Comparison of ENCODE assay signal across 22 cellular contexts in the genomic region with DNA sequence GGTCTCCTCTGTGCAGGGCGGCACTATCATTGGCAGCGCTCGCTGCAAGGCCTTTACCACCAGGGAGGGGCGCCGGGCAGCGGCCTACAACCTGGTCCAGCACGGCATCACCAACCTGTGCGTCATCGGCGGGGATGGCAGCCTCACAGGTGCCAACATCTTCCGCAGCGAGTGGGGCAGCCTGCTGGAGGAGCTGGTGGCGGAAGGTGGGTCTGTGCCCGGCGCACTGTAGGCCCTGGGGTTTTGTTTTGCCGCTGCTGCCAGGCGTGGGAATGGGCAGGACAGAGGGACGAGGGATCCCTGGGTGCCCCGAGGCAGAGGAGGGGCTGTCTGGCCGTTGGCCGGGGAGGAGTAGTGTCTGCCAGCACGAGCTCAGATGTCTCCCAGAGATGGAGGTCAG. TPM values are rescaled to one million over a fixed set of nuclear protein-coding genes. Genes with fewer than 3 reads are reported as not detected.
DNase-seq lines count a peak whose midpoint lies in the region; ATAC-seq, FAIRE-seq and TF ChIP-seq lines count a peak whose summit lies in the region.
"Had no signal": no experiment of that assay in that cellular context is flagged by ENCODE, and none has a peak within 500 bp of the region (broad histone marks: within the 10 kb centered on the region; RNA-seq: fewer than 3 reads in every experiment).

No MANE protein-coding gene starts in this region.

- H3K4ac ChIP-seq in neuronal stem cell (ENCODE audit: low read length) = no peak overlapping the region

- DNase-seq in HepG2 (ENCODE audit: low spot score) = no peak
- no peak for DNase-seq in right lobe of liver
- DNase-seq in neuronal stem cell (ENCODE audit: low spot score) = no peak
- no peak for DNase-seq in AG08395 (ENCODE audit: low spot score)
- DNase-seq: 8988T; ACHN; C1 segment of cervical spinal cord; Calu3; CD4-positive, alpha-beta memory T cell; COR-L47; DMS53; DMS79 treated with DMSO at 0.1 percent for 48 hours; GF-D8; GOT3; HCEC 1CT had no signal

- BruUV-seq in HepG2 (replicated peaks; lab: Mats Ljungman, UMichigan) = no TSS peak

- no peak for TF ChIP-seq CTCF in HepG2 (CRISPR knock-in tag; IDR thresholded peaks at IDR 0.05)
- TF ChIP-seq CTCF in right lobe of liver (IDR thresholded peaks at IDR 0.05) = no peak

- H2AK5ac ChIP-seq in neuronal stem cell (ENCODE audit: low read depth, low read length) = no peak overlapping the region

- POLR2A ChIA-PET in HepG2 (lab: Yijun Ruan, JAX) = no interaction called here

- H3K36me3 ChIP-seq in HepG2 (replicated peaks in 1 of 2; ENCODE audit: control insufficient read depth in 1 of 2, insufficient read depth in 2 of 2, low read length in 2 of 2) (peaks cover 36 to 68% of the 10 kb centered on the region in 2 experiments; a peak in 4 of 5 replicates), right lobe of liver (peaks cover 0 to 37% (median 5%) of the 10 kb centered on the region in 4 donors), neuronal stem cell (replicated peaks in 1 of 2; ENCODE audit: control insufficient read depth in 2 of 2, insufficient read depth in 2 of 2, low read length in 2 of 2) (peaks cover 29 to 75% of the 10 kb centered on the region in 2 donors)

- no peak for TF ChIP-seq POLR2A in HepG2 (IDR thresholded peaks at IDR 0.05; ENCODE audit: insufficient read depth in 1 of 2, low read depth in 2 of 2, low read length in 2 of 2)
- TF ChIP-seq POLR2A in right lobe of liver (IDR thresholded peaks at IDR 0.05) = no peak

- TF ChIP-seq RAD21 in HepG2 (CRISPR knock-in tag; IDR thresholded peaks at IDR 0.05) = no peak

- in situ Hi-C loops in HepG2 (cut with HindIII; ENCODE audit: extremely low pct_ligation_motif_present, low pct_unique_long_range_greater_than_20kb) = no loop called here

- no peak overlapping the region for H2BK15ac ChIP-seq in neuronal stem cell (ENCODE audit: low read length)

- H2AFZ ChIP-seq in HepG2 (ENCODE audit: low read length) = no peak overlapping the region
- no peak overlapping the region for H2AFZ ChIP-seq in neuronal stem cell (ENCODE audit: low read length)

- H3K9me3 ChIP-seq in HepG2 (ENCODE audit: low read length) (no peaks in the 10 kb centered on the region), right lobe of liver (no peaks in the 10 kb centered on the region), neuronal stem cell (replicated peaks in 1 of 2; ENCODE audit: control insufficient read depth in 2 of 2, insufficient read depth in 1 of 2, low read depth in 1 of 2, low read length in 2 of 2) (peaks cover 0 to 5% of the 10 kb centered on the region in 2 donors)
- H3K9me3 ChIP-seq: A549 had no signal

- no peak overlapping the region for H3K4me3 ChIP-seq in HepG2 (replicated peaks in 1 of 3; ENCODE audit: insufficient read depth in 1 of 3, low read depth in 2 of 3, low read length in 3 of 3)
- no peak overlapping the region for H3K4me3 ChIP-seq in right lobe of liver
- no peak overlapping the region for H3K4me3 ChIP-seq in neuronal stem cell (ENCODE audit: low read length in 2 of 2)
- H3K4me3 ChIP-seq: A549 had no signal

- H2BK12ac ChIP-seq in neuronal stem cell (ENCODE audit: low read length) = no peak overlapping the region

- 98% methylated on average over 16 of the region's 22 CpGs for WGBS in HepG2 (ENCODE audit: low lambda C conversion rate)
- 93% methylated on average over 3 of the region's 22 CpGs for WGBS in right lobe of liver (ENCODE audit: insufficient coverage, low coverage, low lambda C conversion rate, missing lambda C conversion rate)
- no CpG with 5 or more reads among the region's 22 CpGs for WGBS in neuronal stem cell (ENCODE audit: extremely low coverage in 2 of 2, insufficient read length in 2 of 2, insufficient replicate concordance in 1 of 2), 2 donors

- H3K18ac ChIP-seq in neuronal stem cell (ENCODE audit: low read length) = no peak overlapping the region

- H2BK5ac ChIP-seq in neuronal stem cell (ENCODE audit: low read length) = no peak overlapping the region

- no peak overlapping the region for H3K14ac ChIP-seq in neuronal stem cell (ENCODE audit: low read length)

- H4K20me1 ChIP-seq in HepG2 (ENCODE audit: insufficient read depth, low read length) = 0 out of 2 replicates have a peak, but pooled peaks cover 5% of the 10 kb centered on the region

- H2BK120ac ChIP-seq in neuronal stem cell (ENCODE audit: low read depth, low read length) = no peak overlapping the region

- H3K4me1 ChIP-seq in HepG2 (ENCODE audit: insufficient read depth, low read length) (no peaks in the 10 kb centered on the region), right lobe of liver (no peaks in the 10 kb centered on the region), neuronal stem cell (ENCODE audit: control insufficient read depth in 2 of 2, insufficient read depth in 1 of 2, low read depth in 1 of 2, low read length in 2 of 2) (peaks cover 7 to 13% of the 10 kb centered on the region in 2 donors)
- H3K4me1 ChIP-seq: A549 had no signal

- intact Hi-C loops in HepG2 (cut with micrococcal nuclease; ENCODE audit: unreplicated experiment) = no loop called here
- intact Hi-C loops in right lobe of liver (cut with DNase I) = no loop called here

- ATAC-seq in HepG2 (no peak), right lobe of liver (no peak), HG03135 (IDR thresholded peaks at IDR 0.05; ENCODE audit: unreplicated experiment) (no peak)
- ATAC-seq: A549 had no signal

- H4K91ac ChIP-seq in neuronal stem cell (ENCODE audit: low read depth, low read length, poor library complexity) = no peak overlapping the region

- CTCF ChIA-PET in HepG2 (lab: Yijun Ruan, JAX; ENCODE audit: low intra/inter-chr PET ratio, low total read pairs) = no interaction called here

- peak overlapping the region; percentile 20 for H3K23ac ChIP-seq in neuronal stem cell (ENCODE audit: low read depth, low read length, poor library complexity)

- FAIRE-seq in HepG2 (lab: Jason Lieb, UNC) = no peak
- FAIRE-seq: A549, GM12892, H54 had no signal

- peak overlapping the region; percentile 43 for H4K8ac ChIP-seq in neuronal stem cell (ENCODE audit: low read depth, low read length)

- H3K4me2 ChIP-seq in HepG2 (ENCODE audit: low read depth, low read length) (no peak overlapping the region), neuronal stem cell (ENCODE audit: insufficient read depth, low read length, poor library complexity, severe bottlenecking) (no peak overlapping the region)
- H3K4me2 ChIP-seq: A549 had no signal

- peaks cover 5% of the 10 kb centered on the region for H3K79me1 ChIP-seq in neuronal stem cell (ENCODE audit: low read depth, low read length)

- H3K79me2 ChIP-seq in HepG2 (ENCODE audit: insufficient read depth, low read length) = no peaks in the 10 kb centered on the region

- H3K27ac ChIP-seq in HepG2 (ENCODE audit: extremely low read length, insufficient read depth, low read length) = no peak overlapping the region
- H3K27ac ChIP-seq in right lobe of liver = no peak overlapping the region
- no peak overlapping the region for H3K27ac ChIP-seq in neuronal stem cell (replicated peaks; ENCODE audit: low read length)
- H3K27ac ChIP-seq: A549 had no signal

- TF ChIP-seq EP300 in HepG2 (IDR thresholded peaks at IDR 0.05; ENCODE audit: low read depth in 2 of 2, low read length in 2 of 2) (no peak), HepG2 (CRISPR knock-in tag; IDR thresholded peaks at IDR 0.05; ENCODE audit: borderline replicate concordance) (no peak)

- H3K27me3 ChIP-seq in HepG2 (ENCODE audit: control insufficient read depth in 1 of 2, insufficient read depth in 2 of 2, low read length in 2 of 2) = no peaks in the 10 kb centered on the region
- no peaks in the 10 kb centered on the region for H3K27me3 ChIP-seq in right lobe of liver
- no peaks in the 10 kb centered on the region for H3K27me3 ChIP-seq in neuronal stem cell (ENCODE audit: control insufficient read depth in 3 of 3, insufficient read depth in 3 of 3, low read depth in 1 of 3, low read length in 3 of 3)

- H3K9ac ChIP-seq in HepG2 (ENCODE audit: insufficient read depth, low read depth, low read length) (no peak overlapping the region), neuronal stem cell (ENCODE audit: low read depth, low read length, poor library complexity) (no peak overlapping the region)

RNA-seq across cellular contexts. Expression of gene PFKL, which starts 12.2 kb away (rescaled TPM):
- total RNA-seq in HepG2 (2016; rRNA removed; fragmentation: Illumina TruSeq; extraction: Trizol) (87.6 and 106 TPM in 2 replicates), right lobe of liver (10 to 100 TPM; 68.3 to 97.6 (median 73.7) TPM)
- 13.9 and 14.6 TPM in 2 replicates for total RNA-seq in HepG2 (2016; cell fraction: cytosol; rRNA removed; fragmentation: Illumina TruSeq; extraction: Trizol; ENCODE audit: low read depth)
- 76.5 and 112 TPM in 2 replicates for total RNA-seq in HepG2 (2016; cell fraction: insoluble cytoplasmic fraction; rRNA removed; fragmentation: Illumina TruSeq; extraction: Trizol)
- 27.9 TPM in 2 replicates for total RNA-seq in HepG2 (2016; cell fraction: membrane; rRNA removed; fragmentation: Illumina TruSeq; extraction: Trizol)
- 51.1 and 56.0 TPM in 2 replicates for total RNA-seq in HepG2 (2016; cell fraction: nucleus; rRNA removed; fragmentation: Illumina TruSeq; extraction: Trizol)
- polyA plus RNA-seq in HepG2 (2011; rRNA removed) = 92.8 and 113 TPM in 2 replicates
- 71.8 and 109 TPM in 2 replicates for polyA plus RNA-seq in HepG2 (2011; cell fraction: cytosol; rRNA removed)
- 444 and 640 TPM in 2 replicates for polyA plus RNA-seq in HepG2 (2011; cell fraction: nucleus; rRNA removed)
- polyA plus RNA-seq in HepG2 (2012) = 83.1 and 108 TPM in 2 replicates
- polyA plus RNA-seq in HepG2 (2016; cell fraction: cytosol; fragmentation: Illumina TruSeq; extraction: Trizol; ENCODE audit: low read depth) = 10.0 and 11.5 TPM in 2 replicates
- polyA plus RNA-seq in HepG2 (2016; cell fraction: insoluble cytoplasmic fraction; fragmentation: Illumina TruSeq; extraction: Trizol; ENCODE audit: low read depth) = 69.5 and 87.4 TPM in 2 replicates
- 16.7 and 19.2 TPM in 2 replicates for polyA plus RNA-seq in HepG2 (2016; cell fraction: membrane; fragmentation: Illumina TruSeq; extraction: Trizol; ENCODE audit: low read depth)
- 107 and 115 TPM in 2 replicates for polyA plus RNA-seq in HepG2 (2016; cell fraction: nucleus; fragmentation: Illumina TruSeq; extraction: Trizol; ENCODE audit: insufficient read depth, low read depth)
- polyA minus RNA-seq in HepG2 (2011; rRNA and poly(A)+ RNA removed; ENCODE audit: low replicate concordance) = 90.7 and 203 TPM in 2 replicates
- 72.1 and 83.6 TPM in 2 replicates for polyA minus RNA-seq in HepG2 (2011; cell fraction: cytosol; rRNA and poly(A)+ RNA removed)
- 51.9 and 52.8 TPM in 2 replicates for polyA minus RNA-seq in HepG2 (2011; cell fraction: nucleus; rRNA and poly(A)+ RNA removed)
- polyA plus RNA-seq in neuronal stem cell (2013, experiment 1 of 2) = 37.4 TPM
- 35.9 TPM for polyA plus RNA-seq in neuronal stem cell (2013, experiment 2 of 2)

RNA-seq across cellular contexts. Expression of gene AIRE, which starts 26.4 kb away (rescaled TPM):
- total RNA-seq in HepG2 (2016; rRNA removed; fragmentation: Illumina TruSeq; extraction: Trizol) (not detected in 2 replicates), right lobe of liver (not detected)
- total RNA-seq in HepG2 (2016; cell fraction: cytosol; rRNA removed; fragmentation: Illumina TruSeq; extraction: Trizol; ENCODE audit: low read depth) = not detected in 2 replicates
- not detected in 2 replicates for total RNA-seq in HepG2 (2016; cell fraction: insoluble cytoplasmic fraction; rRNA removed; fragmentation: Illumina TruSeq; extraction: Trizol)
- not detected in 2 replicates for total RNA-seq in HepG2 (2016; cell fraction: membrane; rRNA removed; fragmentation: Illumina TruSeq; extraction: Trizol)
- not detected in 2 replicates for total RNA-seq in HepG2 (2016; cell fraction: nucleus; rRNA removed; fragmentation: Illumina TruSeq; extraction: Trizol)
- polyA plus RNA-seq in HepG2 (2011; rRNA removed) = not detected in 2 replicates
- polyA plus RNA-seq in HepG2 (2011; cell fraction: cytosol; rRNA removed) = not detected in 2 replicates
- polyA plus RNA-seq in HepG2 (2011; cell fraction: nucleus; rRNA removed) = not detected in 2 replicates
- polyA plus RNA-seq in HepG2 (2012) = not detected in 2 replicates
- polyA plus RNA-seq in HepG2 (2016; cell fraction: cytosol; fragmentation: Illumina TruSeq; extraction: Trizol; ENCODE audit: low read depth) = not detected in 2 replicates
- polyA plus RNA-seq in HepG2 (2016; cell fraction: insoluble cytoplasmic fraction; fragmentation: Illumina TruSeq; extraction: Trizol; ENCODE audit: low read depth) = not detected in 2 replicates
- polyA plus RNA-seq in HepG2 (2016; cell fraction: membrane; fragmentation: Illumina TruSeq; extraction: Trizol; ENCODE audit: low read depth) = not detected in 2 replicates
- not detected in 2 replicates for polyA plus RNA-seq in HepG2 (2016; cell fraction: nucleus; fragmentation: Illumina TruSeq; extraction: Trizol; ENCODE audit: insufficient read depth, low read depth)
- 0.07 TPM in 1 of 2 replicates, not detected in the other for polyA minus RNA-seq in HepG2 (2011; rRNA and poly(A)+ RNA removed; ENCODE audit: low replicate concordance)
- not detected in 2 replicates for polyA minus RNA-seq in HepG2 (2011; cell fraction: cytosol; rRNA and poly(A)+ RNA removed)
- not detected in 2 replicates for polyA minus RNA-seq in HepG2 (2011; cell fraction: nucleus; rRNA and poly(A)+ RNA removed)
- not detected for polyA plus RNA-seq in neuronal stem cell (2013, experiment 1 of 2)
- polyA plus RNA-seq in neuronal stem cell (2013, experiment 2 of 2) = not detected
- total RNA-seq: Calu3; CD4-positive, alpha-beta memory T cell; Daoy had no signal
- polyA plus RNA-seq: A549 had no signal

RNA-seq across cellular contexts. Expression of gene CFAP410, which starts 27.1 kb away (rescaled TPM):
- total RNA-seq in HepG2 (2016; rRNA removed; fragmentation: Illumina TruSeq; extraction: Trizol) = 13.1 and 20.1 TPM in 2 replicates
- 16.2 and 18.7 TPM in 2 replicates for total RNA-seq in HepG2 (2016; cell fraction: cytosol; rRNA removed; fragmentation: Illumina TruSeq; extraction: Trizol; ENCODE audit: low read depth)
- total RNA-seq in HepG2 (2016; cell fraction: insoluble cytoplasmic fraction; rRNA removed; fragmentation: Illumina TruSeq; extraction: Trizol) = 11.7 and 23.2 TPM in 2 replicates
- total RNA-seq in HepG2 (2016; cell fraction: membrane; rRNA removed; fragmentation: Illumina TruSeq; extraction: Trizol) = 22.7 and 31.0 TPM in 2 replicates
- 15.4 and 16.3 TPM in 2 replicates for total RNA-seq in HepG2 (2016; cell fraction: nucleus; rRNA removed; fragmentation: Illumina TruSeq; extraction: Trizol)
- 8.0 and 13.1 TPM in 2 replicates for polyA plus RNA-seq in HepG2 (2011; rRNA removed)
- polyA plus RNA-seq in HepG2 (2011; cell fraction: cytosol; rRNA removed) = 6.8 and 14.6 TPM in 2 replicates
- 84.7 and 108 TPM in 2 replicates for polyA plus RNA-seq in HepG2 (2011; cell fraction: nucleus; rRNA removed)
- 7.4 and 9.9 TPM in 2 replicates for polyA plus RNA-seq in HepG2 (2012)
- polyA plus RNA-seq in HepG2 (2016; cell fraction: cytosol; fragmentation: Illumina TruSeq; extraction: Trizol; ENCODE audit: low read depth) = 17.7 and 23.4 TPM in 2 replicates
- 12.0 and 13.3 TPM in 2 replicates for polyA plus RNA-seq in HepG2 (2016; cell fraction: insoluble cytoplasmic fraction; fragmentation: Illumina TruSeq; extraction: Trizol; ENCODE audit: low read depth)
- 19.5 and 21.9 TPM in 2 replicates for polyA plus RNA-seq in HepG2 (2016; cell fraction: membrane; fragmentation: Illumina TruSeq; extraction: Trizol; ENCODE audit: low read depth)
- polyA plus RNA-seq in HepG2 (2016; cell fraction: nucleus; fragmentation: Illumina TruSeq; extraction: Trizol; ENCODE audit: insufficient read depth, low read depth) = 26.7 and 31.2 TPM in 2 replicates
- 3.6 and 9.9 TPM in 2 replicates for polyA minus RNA-seq in HepG2 (2011; rRNA and poly(A)+ RNA removed; ENCODE audit: low replicate concordance)
- polyA minus RNA-seq in HepG2 (2011; cell fraction: cytosol; rRNA and poly(A)+ RNA removed) = 3.6 and 4.5 TPM in 2 replicates
- 13.3 and 17.1 TPM in 2 replicates for polyA minus RNA-seq in HepG2 (2011; cell fraction: nucleus; rRNA and poly(A)+ RNA removed)
- total RNA-seq in right lobe of liver = 10 to 100 TPM in 4 of 6 experiments, 1 to 10 TPM in 2; 6.9 to 15.4 (median 13.1) TPM
- 13.0 TPM for polyA plus RNA-seq in neuronal stem cell (2013, experiment 1 of 2)
- polyA plus RNA-seq in neuronal stem cell (2013, experiment 2 of 2) = 12.0 TPM

RNA-seq across cellular contexts. Expression of gene TRPM2, which starts 41.3 kb away (rescaled TPM):
- total RNA-seq in HepG2 (2016; rRNA removed; fragmentation: Illumina TruSeq; extraction: Trizol) (0.07 TPM in 1 of 2 replicates, not detected in the other), right lobe of liver (1 to 10 TPM in 4 of 6 experiments, under 1 TPM in 2; 0.92 to 2.0 (median 1.2) TPM)
- total RNA-seq in HepG2 (2016; cell fraction: cytosol; rRNA removed; fragmentation: Illumina TruSeq; extraction: Trizol; ENCODE audit: low read depth) = not detected in 2 replicates
- 0.09 TPM in 1 of 2 replicates, not detected in the other for total RNA-seq in HepG2 (2016; cell fraction: insoluble cytoplasmic fraction; rRNA removed; fragmentation: Illumina TruSeq; extraction: Trizol)
- 0.14 TPM in 1 of 2 replicates, not detected in the other for total RNA-seq in HepG2 (2016; cell fraction: membrane; rRNA removed; fragmentation: Illumina TruSeq; extraction: Trizol)
- total RNA-seq in HepG2 (2016; cell fraction: nucleus; rRNA removed; fragmentation: Illumina TruSeq; extraction: Trizol) = not detected in 2 replicates
- polyA plus RNA-seq in HepG2 (2011; rRNA removed) = 0.09 and 0.20 TPM in 2 replicates
- polyA plus RNA-seq in HepG2 (2011; cell fraction: cytosol; rRNA removed) = 0.05 and 0.06 TPM in 2 replicates
- 0.37 and 0.55 TPM in 2 replicates for polyA plus RNA-seq in HepG2 (2011; cell fraction: nucleus; rRNA removed)
- 0.27 and 0.31 TPM in 2 replicates for polyA plus RNA-seq in HepG2 (2012)
- polyA plus RNA-seq in HepG2 (2016; cell fraction: cytosol; fragmentation: Illumina TruSeq; extraction: Trizol; ENCODE audit: low read depth) = 0.08 TPM in 1 of 2 replicates, not detected in the other
- 0.14 TPM in 1 of 2 replicates, not detected in the other for polyA plus RNA-seq in HepG2 (2016; cell fraction: insoluble cytoplasmic fraction; fragmentation: Illumina TruSeq; extraction: Trizol; ENCODE audit: low read depth)
- polyA plus RNA-seq in HepG2 (2016; cell fraction: membrane; fragmentation: Illumina TruSeq; extraction: Trizol; ENCODE audit: low read depth) = 0.18 TPM in 1 of 2 replicates, not detected in the other
- 0.11 and 0.37 TPM in 2 replicates for polyA plus RNA-seq in HepG2 (2016; cell fraction: nucleus; fragmentation: Illumina TruSeq; extraction: Trizol; ENCODE audit: insufficient read depth, low read depth)
- polyA minus RNA-seq in HepG2 (2011; rRNA and poly(A)+ RNA removed; ENCODE audit: low replicate concordance) = 0.02 and 11.4 TPM in 2 replicates
- polyA minus RNA-seq in HepG2 (2011; cell fraction: cytosol; rRNA and poly(A)+ RNA removed) = 0.70 TPM in 1 of 2 replicates, not detected in the other
- polyA minus RNA-seq in HepG2 (2011; cell fraction: nucleus; rRNA and poly(A)+ RNA removed) = 0.26 and 0.50 TPM in 2 replicates
- polyA plus RNA-seq in neuronal stem cell (2013, experiment 1 of 2) = 0.03 TPM
- polyA plus RNA-seq in neuronal stem cell (2013, experiment 2 of 2) = 0.03 TPM
- total RNA-seq: Calu3, G401 had no signal
- polyA plus RNA-seq: BJ had no signal

RNA-seq across cellular contexts. Expression of gene DNMT3L, which starts 50.4 kb away (rescaled TPM):
- 1.7 TPM in 1 of 2 replicates, not detected in the other for total RNA-seq in HepG2 (2016; rRNA removed; fragmentation: Illumina TruSeq; extraction: Trizol)
- total RNA-seq in HepG2 (2016; cell fraction: cytosol; rRNA removed; fragmentation: Illumina TruSeq; extraction: Trizol; ENCODE audit: low read depth) = 1.1 and 1.6 TPM in 2 replicates
- total RNA-seq in HepG2 (2016; cell fraction: insoluble cytoplasmic fraction; rRNA removed; fragmentation: Illumina TruSeq; extraction: Trizol) = 1.00 TPM in 1 of 2 replicates, not detected in the other
- 0.43 and 1.0 TPM in 2 replicates for total RNA-seq in HepG2 (2016; cell fraction: membrane; rRNA removed; fragmentation: Illumina TruSeq; extraction: Trizol)
- not detected in 2 replicates for total RNA-seq in HepG2 (2016; cell fraction: nucleus; rRNA removed; fragmentation: Illumina TruSeq; extraction: Trizol)
- 0.75 and 1.4 TPM in 2 replicates for polyA plus RNA-seq in HepG2 (2011; rRNA removed)
- polyA plus RNA-seq in HepG2 (2011; cell fraction: cytosol; rRNA removed) = 0.68 and 0.91 TPM in 2 replicates
- 1.1 TPM in 1 of 2 replicates, not detected in the other for polyA plus RNA-seq in HepG2 (2011; cell fraction: nucleus; rRNA removed)
- 1.4 and 2.8 TPM in 2 replicates for polyA plus RNA-seq in HepG2 (2012)
- polyA plus RNA-seq in HepG2 (2016; cell fraction: cytosol; fragmentation: Illumina TruSeq; extraction: Trizol; ENCODE audit: low read depth) = 0.92 and 3.0 TPM in 2 replicates
- 1.4 TPM in 1 of 2 replicates, not detected in the other for polyA plus RNA-seq in HepG2 (2016; cell fraction: insoluble cytoplasmic fraction; fragmentation: Illumina TruSeq; extraction: Trizol; ENCODE audit: low read depth)
- 0.76 and 1.1 TPM in 2 replicates for polyA plus RNA-seq in HepG2 (2016; cell fraction: membrane; fragmentation: Illumina TruSeq; extraction: Trizol; ENCODE audit: low read depth)
- polyA plus RNA-seq in HepG2 (2016; cell fraction: nucleus; fragmentation: Illumina TruSeq; extraction: Trizol; ENCODE audit: insufficient read depth, low read depth) = not detected in 2 replicates
- not detected in 2 replicates for polyA minus RNA-seq in HepG2 (2011; rRNA and poly(A)+ RNA removed; ENCODE audit: low replicate concordance)
- polyA minus RNA-seq in HepG2 (2011; cell fraction: cytosol; rRNA and poly(A)+ RNA removed) = not detected in 2 replicates
- not detected in 2 replicates for polyA minus RNA-seq in HepG2 (2011; cell fraction: nucleus; rRNA and poly(A)+ RNA removed)
- 1 to 10 TPM in 2 of 6 experiments, under 1 TPM in 1, not detected in 3; 0.29 to 2.3 (median 1.4) TPM for total RNA-seq in right lobe of liver
- 0.04 TPM for polyA plus RNA-seq in neuronal stem cell (2013, experiment 1 of 2)
- polyA plus RNA-seq in neuronal stem cell (2013, experiment 2 of 2) = not detected
- total RNA-seq: Calu3; CD4-positive, alpha-beta memory T cell; Daoy had no signal
- polyA plus RNA-seq: A549; BJ; CD4-positive, alpha-beta memory T cell had no signal
